ENCODE assay signal across 1 cellular context in the genomic region with DNA sequence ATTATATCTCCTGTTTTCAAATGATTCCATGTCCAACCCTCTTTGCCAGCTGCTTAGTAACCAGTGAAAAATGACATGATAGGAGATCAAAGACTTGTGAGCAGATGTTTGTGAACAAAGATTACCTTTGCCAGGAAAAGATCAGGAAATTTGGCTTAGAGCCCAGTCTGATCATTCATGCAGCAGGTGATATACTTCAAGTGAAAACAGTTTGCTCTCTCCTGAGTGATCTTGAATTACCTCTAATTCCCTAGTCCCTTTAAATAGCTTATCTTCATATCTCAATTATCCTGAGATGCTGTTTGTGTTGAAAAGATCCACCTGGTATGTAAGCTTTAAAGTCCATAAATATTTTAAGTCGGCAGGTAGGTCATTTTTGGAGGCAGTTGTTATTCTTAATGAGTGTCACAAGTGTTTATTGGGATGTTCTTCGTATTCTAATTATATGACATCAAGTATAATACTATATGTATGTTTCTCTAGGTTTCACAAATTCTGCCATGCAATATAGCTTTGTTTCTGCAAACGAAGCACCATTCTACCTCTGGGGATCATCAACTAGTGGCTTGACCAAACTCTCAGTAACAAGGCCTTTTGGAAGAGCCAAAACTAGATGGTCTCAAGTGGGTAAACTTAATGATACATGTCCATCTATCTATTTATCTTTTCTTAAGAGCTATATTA.
A peak's percentile ranks its signal among the peaks of the same experiment; 100 is the strongest.
TF ChIP-seq lines count a peak whose summit lies in the region.

No MANE protein-coding gene starts in this region.

TF ChIP-seq in HepG2, 621 proteins besides CTCF, POLR2A, EP300 and RAD21 (continued from another document and continues in another):
- TF ChIP-seq ZNF678 (CRISPR knock-in tag; IDR thresholded peaks at IDR 0.05), result peak; percentile 76; the same call in 1 of the 2 replicates
- no peak for TF ChIP-seq NAIF1 (CRISPR knock-in tag; IDR thresholded peaks at IDR 0.05; ENCODE audit: borderline replicate concordance)
- TF ChIP-seq ZSCAN22 (CRISPR knock-in tag; IDR thresholded peaks at IDR 0.05), result 0 out of 2 replicates have a peak, but pooled peaks have one; percentile 33
- TF ChIP-seq MTA3 (CRISPR knock-in tag; IDR thresholded peaks at IDR 0.05), result no peak
- 0 out of 2 replicates have a peak, but pooled peaks have one; percentile 21 for TF ChIP-seq TBX3 (IDR thresholded peaks at IDR 0.05; ENCODE audit: borderline replicate concordance)
- 0 out of 2 replicates have a peak, but pooled peaks have one; percentile 40 for TF ChIP-seq ZNF33A (CRISPR knock-in tag; IDR thresholded peaks at IDR 0.05; ENCODE audit: borderline replicate concordance)
- TF ChIP-seq ZNF350 (CRISPR knock-in tag; IDR thresholded peaks at IDR 0.05; ENCODE audit: borderline replicate concordance, low read depth), result no peak
- peak; percentile 86; the same call in 1 of the 2 replicates for TF ChIP-seq ZFP1 (CRISPR knock-in tag; IDR thresholded peaks at IDR 0.05)
- TF ChIP-seq PRMT3 (CRISPR knock-in tag; IDR thresholded peaks at IDR 0.05; ENCODE audit: borderline replicate concordance, low read depth), result no peak
- TF ChIP-seq NRL (CRISPR knock-in tag; IDR thresholded peaks at IDR 0.05; ENCODE audit: borderline replicate concordance), result no peak
- no peak for TF ChIP-seq MTERF4 (CRISPR knock-in tag; IDR thresholded peaks at IDR 0.05)
- peak; percentile 64; the same call in 1 of the 2 replicates for TF ChIP-seq ZNF792 (CRISPR knock-in tag; IDR thresholded peaks at IDR 0.05)
- TF ChIP-seq TCF7L2 (IDR thresholded peaks at IDR 0.05; ENCODE audit: low read depth, low read length), result peak; percentile 91
- no peak for TF ChIP-seq ZNF225 (CRISPR knock-in tag; IDR thresholded peaks at IDR 0.05)
- peak; percentile 34; the same call in 1 of the 2 replicates for TF ChIP-seq HNRNPUL1 (IDR thresholded peaks at IDR 0.05; ENCODE audit: low read depth, low read length)
- TF ChIP-seq, protein P1, sequence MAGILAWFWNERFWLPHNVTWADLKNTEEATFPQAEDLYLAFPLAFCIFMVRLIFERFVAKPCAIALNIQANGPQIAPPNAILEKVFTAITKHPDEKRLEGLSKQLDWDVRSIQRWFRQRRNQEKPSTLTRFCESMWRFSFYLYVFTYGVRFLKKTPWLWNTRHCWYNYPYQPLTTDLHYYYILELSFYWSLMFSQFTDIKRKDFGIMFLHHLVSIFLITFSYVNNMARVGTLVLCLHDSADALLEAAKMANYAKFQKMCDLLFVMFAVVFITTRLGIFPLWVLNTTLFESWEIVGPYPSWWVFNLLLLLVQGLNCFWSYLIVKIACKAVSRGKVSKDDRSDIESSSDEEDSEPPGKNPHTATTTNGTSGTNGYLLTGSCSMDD (CRISPR knock-in tag; IDR thresholded peaks at IDR 0.05), result no peak
- 0 out of 2 replicates have a peak, but pooled peaks have one; percentile 2 for TF ChIP-seq NKX3-1 (CRISPR knock-in tag; IDR thresholded peaks at IDR 0.05)
- no peak for TF ChIP-seq HNRNPL (IDR thresholded peaks at IDR 0.05; ENCODE audit: low read depth, low read length)
- TF ChIP-seq AHR (CRISPR knock-in tag; IDR thresholded peaks at IDR 0.05), result no peak
- peak; percentile 97 for TF ChIP-seq PITX1 (CRISPR knock-in tag; IDR thresholded peaks at IDR 0.05)
- TF ChIP-seq HOXA5 (CRISPR knock-in tag; IDR thresholded peaks at IDR 0.05), result peak; percentile 81; the same call in 1 of the 2 replicates
- no peak for TF ChIP-seq ZNF20 (CRISPR knock-in tag; IDR thresholded peaks at IDR 0.05)
- TF ChIP-seq HIVEP1 (CRISPR knock-in tag; IDR thresholded peaks at IDR 0.05), result no peak
- TF ChIP-seq ZNF777 (CRISPR knock-in tag; IDR thresholded peaks at IDR 0.05), result no peak
- no peak for TF ChIP-seq ZBTB40 (IDR thresholded peaks at IDR 0.05)
- no peak for TF ChIP-seq ZBTB40 (CRISPR knock-in tag; IDR thresholded peaks at IDR 0.05)
- TF ChIP-seq ZNF564 (CRISPR knock-in tag; IDR thresholded peaks at IDR 0.05), result no peak
- no peak for TF ChIP-seq MAFF (IDR thresholded peaks at IDR 0.05; ENCODE audit: low read depth, low read length)
- TF ChIP-seq POLR2AphosphoS2 (IDR thresholded peaks at IDR 0.05; ENCODE audit: low read depth, low read length), result no peak
- peak; percentile 82; the same call in 1 of the 2 replicates for TF ChIP-seq ZNF292 (CRISPR knock-in tag; IDR thresholded peaks at IDR 0.05; ENCODE audit: borderline replicate concordance, low read depth)
- TF ChIP-seq FOXO1 (CRISPR knock-in tag; IDR thresholded peaks at IDR 0.05), result peak; percentile 92
- TF ChIP-seq MXD4 (CRISPR knock-in tag; IDR thresholded peaks at IDR 0.05), result 0 out of 2 replicates have a peak, but pooled peaks have one; percentile 48
- TF ChIP-seq RFX3 (CRISPR knock-in tag; IDR thresholded peaks at IDR 0.05), result peak; percentile 58
- TF ChIP-seq RELA (CRISPR knock-in tag; IDR thresholded peaks at IDR 0.05), result no peak
- no peak for TF ChIP-seq GABPA (IDR thresholded peaks at IDR 0.05; ENCODE audit: low read depth, low read length)
- peak; percentile 60; the same call in 1 of the 2 replicates for TF ChIP-seq GABPA (CRISPR knock-in tag; IDR thresholded peaks at IDR 0.05; ENCODE audit: low read depth)
- TF ChIP-seq HOXD1 (CRISPR knock-in tag; IDR thresholded peaks at IDR 0.05), result peak; percentile 89
- TF ChIP-seq FIP1L1 (IDR thresholded peaks at IDR 0.05; ENCODE audit: borderline replicate concordance, insufficient read depth, low read depth, low read length), result no peak
- TF ChIP-seq TP53 (CRISPR knock-in tag; conservative IDR thresholded peaks at IDR 0.05), result peak; percentile 60; the same call in 1 of the 2 replicates
- TF ChIP-seq, protein P2, sequence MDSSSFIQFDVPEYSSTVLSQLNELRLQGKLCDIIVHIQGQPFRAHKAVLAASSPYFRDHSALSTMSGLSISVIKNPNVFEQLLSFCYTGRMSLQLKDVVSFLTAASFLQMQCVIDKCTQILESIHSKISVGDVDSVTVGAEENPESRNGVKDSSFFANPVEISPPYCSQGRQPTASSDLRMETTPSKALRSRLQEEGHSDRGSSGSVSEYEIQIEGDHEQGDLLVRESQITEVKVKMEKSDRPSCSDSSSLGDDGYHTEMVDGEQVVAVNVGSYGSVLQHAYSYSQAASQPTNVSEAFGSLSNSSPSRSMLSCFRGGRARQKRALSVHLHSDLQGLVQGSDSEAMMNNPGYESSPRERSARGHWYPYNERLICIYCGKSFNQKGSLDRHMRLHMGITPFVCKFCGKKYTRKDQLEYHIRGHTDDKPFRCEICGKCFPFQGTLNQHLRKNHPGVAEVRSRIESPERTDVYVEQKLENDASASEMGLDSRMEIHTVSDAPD (CRISPR knock-in tag; IDR thresholded peaks at IDR 0.05), result peak; percentile 96
- TF ChIP-seq NFKBIZ (CRISPR knock-in tag; IDR thresholded peaks at IDR 0.05), result peak; percentile 96
- peak; percentile 91 for TF ChIP-seq ZNF124 (CRISPR knock-in tag; IDR thresholded peaks at IDR 0.05)
- TF ChIP-seq ZBTB38 (CRISPR knock-in tag; IDR thresholded peaks at IDR 0.05), result no peak
- TF ChIP-seq ZNF569 (CRISPR knock-in tag; IDR thresholded peaks at IDR 0.05; ENCODE audit: borderline replicate concordance), result no peak
- peak; percentile 97 for TF ChIP-seq MED1 (CRISPR knock-in tag; IDR thresholded peaks at IDR 0.05)
- TF ChIP-seq, protein P3, sequence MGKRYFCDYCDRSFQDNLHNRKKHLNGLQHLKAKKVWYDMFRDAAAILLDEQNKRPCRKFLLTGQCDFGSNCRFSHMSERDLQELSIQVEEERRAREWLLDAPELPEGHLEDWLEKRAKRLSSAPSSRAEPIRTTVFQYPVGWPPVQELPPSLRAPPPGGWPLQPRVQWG (CRISPR knock-in tag; IDR thresholded peaks at IDR 0.05; ENCODE audit: borderline replicate concordance, low read depth), result no peak
- TF ChIP-seq IKZF4 (CRISPR knock-in tag; IDR thresholded peaks at IDR 0.05; ENCODE audit: borderline replicate concordance, low read depth, not compliant biosample characterization), result no peak
- TF ChIP-seq RFX5 (IDR thresholded peaks at IDR 0.05; ENCODE audit: low read depth, low read length), result 0 out of 2 replicates have a peak, but pooled peaks have one; percentile 46
- no peak for TF ChIP-seq SETDB1 (CRISPR knock-in tag; IDR thresholded peaks at IDR 0.05; ENCODE audit: borderline replicate concordance)
- TF ChIP-seq ZNF557 (CRISPR knock-in tag; IDR thresholded peaks at IDR 0.05), result no peak
- TF ChIP-seq ZNF75D (CRISPR knock-in tag; IDR thresholded peaks at IDR 0.05; ENCODE audit: borderline replicate concordance), result no peak
- TF ChIP-seq IKZF5 (CRISPR knock-in tag; IDR thresholded peaks at IDR 0.05), result peak; percentile 93
